Comparison of ENCODE assay signal across 23 cellular contexts in the genomic region with DNA sequence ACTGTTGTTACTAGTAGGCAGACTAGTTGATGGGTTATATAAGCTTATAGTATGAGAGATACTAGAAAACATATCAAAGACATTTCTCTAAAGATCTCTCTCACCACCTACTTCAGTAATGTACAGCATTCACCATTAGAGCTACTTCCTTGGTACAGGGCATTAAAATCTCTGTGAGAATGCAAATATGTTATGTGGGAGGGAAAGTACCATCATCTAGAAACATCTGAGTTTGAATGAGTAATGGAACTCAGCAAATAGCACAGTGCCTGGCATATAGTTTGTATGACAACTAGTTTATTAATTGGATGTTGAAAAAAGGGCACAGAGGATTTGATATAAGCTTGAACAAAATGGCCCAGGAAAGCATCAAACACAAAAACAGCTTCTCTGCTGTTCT.
DNase-seq lines count a peak whose midpoint lies in the region; ATAC-seq, FAIRE-seq and TF ChIP-seq lines count a peak whose summit lies in the region.
"Had no signal": no experiment of that assay in that cellular context is flagged by ENCODE, and none has a peak within 500 bp of the region (broad histone marks: within the 10 kb centered on the region; RNA-seq: fewer than 3 reads in every experiment).

No MANE protein-coding gene starts in this region.

- peak; percentile 53 for ATAC-seq in GM18868 (IDR thresholded peaks at IDR 0.05; ENCODE audit: unreplicated experiment)
- ATAC-seq in HG02610 (IDR thresholded peaks at IDR 0.05; ENCODE audit: unreplicated experiment), result peak; percentile 66
- ATAC-seq in HG03442 (IDR thresholded peaks at IDR 0.05; ENCODE audit: unreplicated experiment), result peak; percentile 90
- ATAC-seq: A549, GM12878, T-cell had no signal

- DNase-seq in GM12892 (ENCODE audit: insufficient read length), result no peak
- no peak for DNase-seq in stimulated activated CD4-positive, alpha-beta T cell treated with anti-CD3 and anti-CD28 coated beads, Interleukin-2, amount 100 ng/mL, for 24 hours
- no peak for DNase-seq in SKM-1 (lab: John Stamatoyannopoulos, UW; ENCODE audit: unreplicated experiment)
- no peak for DNase-seq in NCI-H2227 treated with DMSO at 0.1 percent for 48 hours (lab: John Stamatoyannopoulos, UW)
- DNase-seq: CD4-positive, alpha-beta memory T cell; DMS53; EL; H7; HFFc6; NCI-H1105; NCI-H2081; NCI-H226; NCI-H524; NCI-H82; SHP77; SK-N-SH; T-cell; T1000 had no signal

- peak; percentile 38 for FAIRE-seq in GM12892 (lab: Jason Lieb, UNC)
- FAIRE-seq: GM12878 had no signal

- TF ChIP-seq POLR2A in GM12892 (IDR thresholded peaks at IDR 0.05; ENCODE audit: low read depth, low read length), result no peak
